In the genomic region with DNA sequence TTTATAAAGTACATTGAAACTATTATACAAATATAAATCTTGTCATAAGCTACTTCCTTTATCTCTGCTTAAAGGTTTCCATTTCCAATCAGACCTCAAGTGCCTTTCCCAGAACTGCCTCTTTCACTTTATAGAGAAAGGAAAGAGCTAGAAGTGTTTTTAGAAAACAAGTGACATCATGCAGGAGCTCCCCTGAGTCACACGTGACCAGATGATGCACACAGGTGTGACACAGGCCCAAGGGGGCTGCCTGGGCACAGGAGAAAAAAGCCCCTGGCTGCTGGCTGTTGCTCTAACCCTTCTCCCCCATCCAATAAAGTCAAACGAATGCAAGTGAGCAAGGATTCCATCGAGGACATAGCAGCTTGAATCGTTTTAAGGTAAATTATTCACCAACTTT, we compare ENCODE assay signal across 25 cellular contexts. TPM values are rescaled to one million over a fixed set of nuclear protein-coding genes. Genes with fewer than 3 reads are reported as not detected.
"Had no signal": no experiment of that assay in that cellular context is flagged by ENCODE, and none has a peak within 500 bp of the region (broad histone marks: within the 10 kb centered on the region; RNA-seq: fewer than 3 reads in every experiment).

No MANE protein-coding gene starts in this region.

- H3K27me3 Mint-ChIP-seq: activated CD4-positive, alpha-beta T cell treated with anti-CD3 and anti-CD28 coated beads, Interleukin-2, amount 10 ng/mL, durations not matched to agents 7 days and 5 days had no signal

- H3K4me3 Mint-ChIP-seq: activated CD4-positive, alpha-beta T cell treated with anti-CD3 and anti-CD28 coated beads, Interleukin-2, amount 10 ng/mL, durations not matched to agents 7 days and 5 days; activated T-helper 1 cell treated with anti-CD3 and anti-CD28 coated beads, Interleukin-12 subunit alpha, Interleukin-12 subunit beta, Interleukin-2, Interleukin-4 antibody, amounts not matched to agents 30 ng/mL and 10 ng/mL and 1 ng/mL, durations not matched to agents 14 hours and 24 hours and 36 hours; natural killer cell treated with Interleukin-12 subunit alpha and Interleukin-12 subunit beta and Interleukin-15 and Interleukin-18, amount 100 ng/mL, for 72 hours; T-helper 17 cell had no signal

- H3K4me1 Mint-ChIP-seq: T-helper 17 cell had no signal

- H3K36me3 Mint-ChIP-seq: natural killer cell treated with Interleukin-12 subunit alpha and Interleukin-12 subunit beta and Interleukin-15 and Interleukin-18, amount 100 ng/mL, for 72 hours had no signal

- ATAC-seq: activated CD4-positive, CD25-positive, alpha-beta regulatory T cell treated with anti-CD3 and anti-CD28 coated beads, Interleukin-2, amount 50 U/mL, for 24 hours; esophagus mucosa; mucosa of descending colon; natural killer cell treated with Interleukin-12 subunit alpha and Interleukin-12 subunit beta and Interleukin-15 and Interleukin-18, amount 100 ng/mL, for 72 hours; right cardiac atrium; T-helper 17 cell had no signal

- H3K4me3 ChIP-seq: left ventricle myocardium inferior, lung, mucosa of descending colon, spleen, thoracic aorta had no signal

- H3K9me3 Mint-ChIP-seq: activated CD4-positive, alpha-beta T cell treated with anti-CD3 and anti-CD28 coated beads, Interleukin-2, amount 10 ng/mL, durations not matched to agents 7 days and 5 days; activated T-helper 1 cell treated with anti-CD3 and anti-CD28 coated beads, Interleukin-12 subunit alpha, Interleukin-12 subunit beta, Interleukin-2, Interleukin-4 antibody, amounts not matched to agents 30 ng/mL and 10 ng/mL and 1 ng/mL, durations not matched to agents 14 hours and 24 hours and 36 hours; natural killer cell treated with Interleukin-12 subunit alpha and Interleukin-12 subunit beta and Interleukin-15 and Interleukin-18, amount 100 ng/mL, for 72 hours had no signal

- DNase-seq: activated CD4-positive, alpha-beta T cell treated with anti-CD3 and anti-CD28 coated beads, Interleukin-2, amount 10 ng/mL, durations not matched to agents 7 days and 5 days; activated effector memory CD4-positive, alpha-beta T cell treated with anti-CD3 and anti-CD28 coated beads, Interleukin-2, amount 50 U/mL, for 16 hours; activated naive CD4-positive, alpha-beta T cell treated with anti-CD3 and anti-CD28 coated beads, Interleukin-2, amount 50 U/mL, for 16 hours; activated T-cell treated with anti-CD3 and anti-CD28 coated beads for 4 hours; amniotic stem cell; brain microvascular endothelial cell; caudate nucleus; cortex of kidney; foreskin melanocyte; kidney glomerular epithelial cell; left ventricle myocardium inferior; mucosa of descending colon; right cardiac atrium; spleen; stimulated activated naive CD4-positive, alpha-beta T cell; T-helper 17 cell; T1000; trophoblast cell; WERI-Rb-1 had no signal

- H3K27ac Mint-ChIP-seq: activated CD4-positive, alpha-beta T cell treated with anti-CD3 and anti-CD28 coated beads, Interleukin-2, amount 10 ng/mL, durations not matched to agents 7 days and 5 days; activated T-helper 1 cell treated with anti-CD3 and anti-CD28 coated beads, Interleukin-12 subunit alpha, Interleukin-12 subunit beta, Interleukin-2, Interleukin-4 antibody, amounts not matched to agents 30 ng/mL and 10 ng/mL and 1 ng/mL, durations not matched to agents 14 hours and 24 hours and 36 hours; natural killer cell treated with Interleukin-12 subunit alpha and Interleukin-12 subunit beta and Interleukin-15 and Interleukin-18, amount 100 ng/mL, for 72 hours; T-helper 17 cell had no signal

RNA-seq across cellular contexts. Expression of a gene that starts 21.4 kb away (rescaled TPM):
- total RNA-seq: activated CD4-positive, alpha-beta T cell treated with anti-CD3 and anti-CD28 coated beads, Interleukin-2, amount 10 ng/mL, durations not matched to agents 7 days and 5 days; natural killer cell treated with Interleukin-12 subunit alpha and Interleukin-12 subunit beta and Interleukin-15 and Interleukin-18, amount 100 ng/mL, for 72 hours had no signal
